8 cellular contexts compared by ENCODE assay signal in the genomic region with DNA sequence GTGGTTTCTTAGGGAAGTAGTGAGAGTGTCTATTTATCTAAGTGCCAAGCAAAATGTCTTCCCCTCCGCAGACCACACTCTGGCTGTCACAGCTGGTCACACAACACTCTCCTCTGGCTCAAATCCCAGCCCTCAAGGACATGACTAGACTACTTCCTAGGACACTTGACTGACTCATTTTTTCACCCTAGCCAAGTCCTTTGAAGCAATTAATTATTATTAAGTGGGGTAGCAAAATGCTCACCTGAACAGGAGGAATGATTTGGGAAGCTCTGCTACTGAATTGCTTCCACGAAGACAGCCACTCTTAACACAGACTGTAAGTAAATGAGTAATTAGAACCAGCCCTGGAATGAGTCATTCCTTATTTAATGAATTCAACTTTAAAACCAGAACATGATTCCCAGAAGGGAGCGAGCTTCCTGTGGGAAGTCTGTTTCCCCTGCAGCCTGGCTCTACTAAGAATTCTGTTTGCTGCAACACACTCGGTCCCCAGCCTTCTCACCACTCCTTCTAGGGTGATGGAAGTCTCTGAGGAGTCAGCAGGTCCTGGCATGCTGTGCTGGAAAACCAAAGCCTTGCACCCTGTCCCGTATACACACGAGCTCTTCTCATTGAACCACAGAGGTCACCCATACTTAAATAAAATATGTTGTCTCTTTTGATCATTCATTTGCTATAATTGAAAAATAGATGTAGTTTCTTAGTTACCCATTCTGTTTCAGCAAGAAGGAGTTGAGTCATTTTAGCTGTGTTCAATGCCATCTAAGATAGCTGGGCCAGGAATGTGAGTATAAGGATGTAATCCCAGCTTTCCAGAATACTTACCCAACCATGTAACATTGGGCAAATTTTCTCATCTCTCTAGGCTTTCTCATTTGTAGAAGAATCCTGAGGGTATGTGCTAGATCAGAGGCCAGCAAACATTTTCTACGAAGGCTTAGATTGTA.
DNase-seq lines count a peak whose midpoint lies in the region; ATAC-seq lines count a peak whose summit lies in the region.

No MANE protein-coding gene starts in this region.

- no peak overlapping the region for H3K4me3 ChIP-seq in skin epidermis

- ATAC-seq in GM21717 (IDR thresholded peaks at IDR 0.05; ENCODE audit: unreplicated experiment) (peak; percentile 71), GM21529 (IDR thresholded peaks at IDR 0.05; ENCODE audit: unreplicated experiment) (no peak), GM21381 (IDR thresholded peaks at IDR 0.05; ENCODE audit: unreplicated experiment) (no peak)

- DNase-seq in RPMI7951 (ENCODE audit: low read depth) (peak; percentile 44), foreskin melanocyte (peak; percentile 45), NCI-H146 (lab: John Stamatoyannopoulos, UW) (no peak)
- DNase-seq in stimulated activated CD4-positive, alpha-beta T cell treated with anti-CD3 and anti-CD28 coated beads, Interleukin-12 subunit alpha, Interleukin-12 subunit beta, amount 100 ng/mL, for 4 hours = no peak

- peak overlapping the region in 11 of 21 experiments; percentile 0 to 64 (median 36) for H3K27ac ChIP-seq in skin epidermis

Comparison
In these comparisons a context has a peak if more than half of its experiments do, and no peak if none do; other contexts are left out.
1. DNase-seq: peak in RPMI7951 (single experiment) and foreskin melanocyte (single experiment); none in stimulated activated CD4-positive, alpha-beta T cell treated with anti-CD3 and anti-CD28 coated beads, Interleukin-12 subunit alpha, Interleukin-12 subunit beta, amount 100 ng/mL, for 4 hours (single experiment) and NCI-H146 (single experiment).